Comparison of ENCODE assay signal across 28 cellular contexts in genomic region chr4:66956426-66956825, GRCh38.
"Had no signal": no experiment of that assay in that cellular context is flagged by ENCODE, and none has a peak within 500 bp of the region (broad histone marks: within the 10 kb centered on the region; RNA-seq: fewer than 3 reads in every experiment).

No MANE protein-coding gene starts in this region.

- H3K4me3 ChIP-seq: stomach, suprapubic skin, testis, thoracic aorta, thyroid gland, tibial artery, tibial nerve, transverse colon, upper lobe of left lung, upper lobe of right lung, uterus, vagina had no signal

- H3K27ac Mint-ChIP-seq: stimulated activated effector memory CD8-positive, alpha-beta T cell treated with anti-CD3 and anti-CD28 coated beads, Interleukin-12 subunit alpha, Interleukin-12 subunit beta, amount 100 ng/mL, for 72 hours; stimulated activated memory B cell treated with anti-CD40 and anti-IgM and Interleukin-4, amounts not matched to agents 10 μg/mL and 1 μg/mL and 100 μg/mL, for 72 hours; stimulated activated naive B cell treated with anti-CD40 and anti-IgM and Interleukin-4, amounts not matched to agents 10 μg/mL and 1 μg/mL and 100 μg/mL, for 72 hours; stimulated activated naive CD8-positive, alpha-beta T cell treated with anti-CD3 and anti-CD28 coated beads, Interleukin-15, amount 100 ng/mL, for 72 hours; stimulated activated naive CD8-positive, alpha-beta T cell treated with anti-CD3 and anti-CD28 coated beads, Interleukin-15, Interleukin-2, amounts not matched to agents 100 ng/mL and 50 ng/mL, for 24 hours; type B pancreatic cell had no signal

- ATAC-seq: stimulated activated effector memory CD8-positive, alpha-beta T cell treated with anti-CD3 and anti-CD28 coated beads, Interleukin-12 subunit alpha, Interleukin-12 subunit beta, amount 100 ng/mL, for 72 hours; stimulated activated naive CD8-positive, alpha-beta T cell treated with anti-CD3 and anti-CD28 coated beads, Interleukin-15, amount 100 ng/mL, for 72 hours; stimulated activated naive CD8-positive, alpha-beta T cell treated with anti-CD3 and anti-CD28 coated beads, Interleukin-15, Interleukin-2, amounts not matched to agents 100 U/mL and 50 U/mL, for 24 hours; upper lobe of right lung had no signal

- H3K4me1 Mint-ChIP-seq: stimulated activated effector memory CD8-positive, alpha-beta T cell treated with anti-CD3 and anti-CD28 coated beads, Interleukin-12 subunit alpha, Interleukin-12 subunit beta, amount 100 ng/mL, for 72 hours; stimulated activated naive CD8-positive, alpha-beta T cell treated with anti-CD3 and anti-CD28 coated beads, Interleukin-15, amount 100 ng/mL, for 72 hours had no signal

- H3K27me3 Mint-ChIP-seq: stimulated activated memory B cell treated with anti-CD40 and anti-IgM and Interleukin-4, amounts not matched to agents 10 μg/mL and 1 μg/mL and 100 μg/mL, for 72 hours; stimulated activated naive B cell treated with anti-CD40 and anti-IgM and Interleukin-4, amounts not matched to agents 10 μg/mL and 1 μg/mL and 100 μg/mL, for 72 hours; stimulated activated naive CD8-positive, alpha-beta T cell treated with anti-CD3 and anti-CD28 coated beads, Interleukin-15, amount 100 ng/mL, for 72 hours; stimulated activated naive CD8-positive, alpha-beta T cell treated with anti-CD3 and anti-CD28 coated beads, Interleukin-15, Interleukin-2, amounts not matched to agents 100 ng/mL and 50 ng/mL, for 24 hours had no signal

- H3K9me3 Mint-ChIP-seq: type B pancreatic cell had no signal

- H3K36me3 ChIP-seq: stomach, suprapubic skin, thoracic aorta, thyroid gland, tibial artery, tibial nerve, transverse colon, upper lobe of left lung, upper lobe of right lung, uterus, vagina had no signal

- H3K36me3 Mint-ChIP-seq: stimulated activated effector memory CD8-positive, alpha-beta T cell treated with anti-CD3 and anti-CD28 coated beads, Interleukin-12 subunit alpha, Interleukin-12 subunit beta, amount 100 ng/mL, for 72 hours; stimulated activated memory B cell treated with anti-CD40 and anti-IgM and Interleukin-4, amounts not matched to agents 10 μg/mL and 1 μg/mL and 100 μg/mL, for 72 hours; stimulated activated naive B cell treated with anti-CD40 and anti-IgM and Interleukin-4, amounts not matched to agents 10 μg/mL and 1 μg/mL and 100 μg/mL, for 72 hours; type B pancreatic cell had no signal

- H3K9me3 ChIP-seq: stomach, suprapubic skin, testis, thoracic aorta, thyroid gland, tibial artery, tibial nerve, transverse colon, upper lobe of left lung, upper lobe of right lung, uterus, vagina had no signal

- DNase-seq: stimulated activated CD4-positive, alpha-beta T cell treated with anti-CD3 and anti-CD28 coated beads, Interleukin-2, amount 100 ng/mL, for 48 hours; stimulated activated CD4-positive, alpha-beta T cell treated with anti-CD3 and anti-CD28 coated beads, Interleukin-4, amount 100 ng/mL, for 1 hour; stimulated activated CD4-positive, alpha-beta T cell treated with anti-CD3 and anti-CD28 coated beads, Interleukin-4, amount 100 ng/mL, for 24 hours; stimulated activated CD4-positive, alpha-beta T cell treated with anti-CD3 and anti-CD28 coated beads, Interleukin-4, amount 100 ng/mL, for 4 hours; stimulated activated CD8-positive, alpha-beta memory T cell treated with anti-CD3 and anti-CD28 coated beads, Interleukin-4, amount 100 ng/mL, for 48 hours; stimulated activated naive B cell treated with anti-CD40 and anti-IgM and Interleukin-4, amounts not matched to agents 10 μg/mL and 1 μg/mL and 100 μg/mL, for 72 hours; stimulated activated naive CD4-positive, alpha-beta T cell; stimulated activated naive CD4-positive, alpha-beta T cell treated with Interleukin-2 at 50 U/mL for 16 hours; stimulated activated naive CD8-positive, alpha-beta T cell treated with anti-CD3 and anti-CD28 coated beads, Interleukin-15, amount 100 ng/mL, for 72 hours; stimulated activated naive CD8-positive, alpha-beta T cell treated with anti-CD3 and anti-CD28 coated beads, Interleukin-15, Interleukin-2, amounts not matched to agents 100 U/mL and 50 U/mL, for 24 hours; stomach; substantia nigra; testis; thyroid gland; transverse colon; trophoblast cell; upper lobe of left lung; upper lobe of right lung; uterus had no signal

- H3K4me3 Mint-ChIP-seq: stimulated activated effector memory CD8-positive, alpha-beta T cell treated with anti-CD3 and anti-CD28 coated beads, Interleukin-12 subunit alpha, Interleukin-12 subunit beta, amount 100 ng/mL, for 72 hours; stimulated activated memory B cell treated with anti-CD40 and anti-IgM and Interleukin-4, amounts not matched to agents 10 μg/mL and 1 μg/mL and 100 μg/mL, for 72 hours; stimulated activated naive B cell treated with anti-CD40 and anti-IgM and Interleukin-4, amounts not matched to agents 10 μg/mL and 1 μg/mL and 100 μg/mL, for 72 hours; stimulated activated naive CD8-positive, alpha-beta T cell treated with anti-CD3 and anti-CD28 coated beads, Interleukin-15, amount 100 ng/mL, for 72 hours; stimulated activated naive CD8-positive, alpha-beta T cell treated with anti-CD3 and anti-CD28 coated beads, Interleukin-15, Interleukin-2, amounts not matched to agents 100 ng/mL and 50 ng/mL, for 24 hours; type B pancreatic cell had no signal

- H3K27ac ChIP-seq: stomach, suprapubic skin, testis, thoracic aorta, thyroid gland, tibial artery, tibial nerve, transverse colon, upper lobe of left lung, upper lobe of right lung, uterus, vagina had no signal

- H3K27me3 ChIP-seq: stomach, suprapubic skin, testis, thyroid gland, tibial artery, tibial nerve, transverse colon, upper lobe of left lung, upper lobe of right lung, uterus, vagina had no signal

- H3K4me1 ChIP-seq: stomach, suprapubic skin, testis, thyroid gland, tibial artery, tibial nerve, transverse colon, upper lobe of left lung, upper lobe of right lung, uterus, vagina had no signal
